Comparison of ENCODE assay signal across 22 cellular contexts in genomic region chr10:77187376-77187999, GRCh38.
DNase-seq lines count a peak whose midpoint lies in the region; ATAC-seq and TF ChIP-seq lines count a peak whose summit lies in the region.
"Had no signal": no experiment of that assay in that cellular context is flagged by ENCODE, and none has a peak within 500 bp of the region (broad histone marks: within the 10 kb centered on the region; RNA-seq: fewer than 3 reads in every experiment).

No MANE protein-coding gene starts in this region.

- H3K9me3 ChIP-seq in HEK293 (ENCODE audit: control insufficient read depth, insufficient read depth, low read depth, low read length) (no peaks in the 10 kb centered on the region), transverse colon (no peaks in the 10 kb centered on the region)
- H3K9me3 ChIP-seq: gastrocnemius medialis, SJCRH30, tibial artery had no signal

- H3K27ac ChIP-seq in HEK293 (ENCODE audit: extremely low read depth, low read depth, low read length): no peak overlapping the region
- H3K27ac ChIP-seq in transverse colon: peak overlapping the region in 3 of 4 donors; percentile 41 to 60 (median 46)
- H3K27ac ChIP-seq: gastrocnemius medialis, SJCRH30, tibial artery had no signal

- WGBS in transverse colon (ENCODE audit: low coverage in 1 of 2), 2 donors: 81 to 91% methylated on average over 9 of the region's 9 CpGs

- CTCF ChIA-PET in HEK293 (lab: Yijun Ruan, JAX): interaction anchor here (1.0 to 2.2 kb wide), 4 partner anchors 9 to 450 kb away, joined by 3 to 10 read pairs (median 3); partner anchors contain the start of gene KCNMA1

- H3K4me3 ChIP-seq in HEK293 (ENCODE audit: low read depth, low read length): no peak overlapping the region
- H3K4me3 ChIP-seq in transverse colon: no peak overlapping the region
- H3K4me3 ChIP-seq: gastrocnemius medialis, SJCRH30, tibial artery had no signal

- H3K4me1 ChIP-seq in HEK293 (ENCODE audit: control insufficient read depth, insufficient read depth, low read length) (peaks cover 4% of the 10 kb centered on the region), transverse colon (peaks cover 0 to 7% (median 0%) of the 10 kb centered on the region in 4 donors)
- H3K4me1 ChIP-seq: SJCRH30 had no signal

- POLR2A ChIA-PET in HEK293 (lab: Yijun Ruan, JAX): interaction anchor here (0.9 kb wide), 1 partner anchor 190 kb away, joined by 3 read pairs; no protein-coding TSS in a partner anchor

- TF ChIP-seq CTCF in HEK293 (tag by site-specific recombination; IDR thresholded peaks at IDR 0.05) (no peak), transverse colon (IDR thresholded peaks at IDR 0.05) (no peak)

- no peaks in the 10 kb centered on the region for H3K27me3 ChIP-seq in transverse colon
- H3K27me3 ChIP-seq: gastrocnemius medialis, tibial artery had no signal

- no peak for TF ChIP-seq EP300 in transverse colon (IDR thresholded peaks at IDR 0.05; ENCODE audit: low read depth)

- ATAC-seq in SK-N-SH treated with all-trans-retinoic acid at 6 μM for 48 hours (peak; percentile 41), HG02759 (IDR thresholded peaks at IDR 0.05; ENCODE audit: unreplicated experiment) (no peak), HG02798 (IDR thresholded peaks at IDR 0.05; ENCODE audit: poor library complexity, unreplicated experiment) (no peak)
- ATAC-seq: gastrocnemius medialis, Panc1, T-helper 17 cell had no signal

- intact Hi-C loops in transverse colon (cut with DNase I; ENCODE audit: low total_unique reads): no loop called here

- DNase-seq in lung microvascular endothelial cell (ENCODE audit: low read depth in 2 of 2) (peak; percentile 7 to 55), transverse colon (no peak), GM03348 (ENCODE audit: low spot score) (no peak)
- DNase-seq: activated CD4-positive, alpha-beta T cell treated with anti-CD3 and anti-CD28 coated beads, Interleukin-2, amount 50 U/mL, for 4 hours; activated effector memory CD4-positive, alpha-beta T cell treated with anti-CD3 and anti-CD28 coated beads, Interleukin-2, amount 50 U/mL, for 16 hours; AML-193; dermis blood vessel endothelial cell; gastrocnemius medialis; midbrain; NCI-H1694 treated with DMSO at 0.1 percent for 48 hours; NCI-H446; small intestine; stimulated activated CD4-positive, alpha-beta T cell treated with anti-CD3 and anti-CD28 coated beads, Interleukin-4, amount 100 ng/mL, for 1 hour; T-helper 17 cell; tibial artery; WERI-Rb-1 had no signal

- no peak for TF ChIP-seq POLR2A in transverse colon (IDR thresholded peaks at IDR 0.05)

- H3K36me3 ChIP-seq in HEK293 (ENCODE audit: control insufficient read depth in 2 of 2, insufficient read depth in 1 of 2, low read length in 2 of 2): no peaks in the 10 kb centered on the region
- H3K36me3 ChIP-seq in transverse colon: no peaks in the 10 kb centered on the region
- H3K36me3 ChIP-seq: gastrocnemius medialis, SJCRH30, WERI-Rb-1 had no signal

- in situ Hi-C loops in transverse colon (cut with MboI; ENCODE audit: low pct_ligation_motif_present in 1 of 4, low pct_unique_long_range_greater_than_20kb in 1 of 4, low sequenced_read_pairs in 3 of 4): loop anchor here in 1 of 4 donors (25.0 kb wide), 1 partner anchor 200 kb away; no protein-coding TSS in a partner anchor

TF ChIP-seq in HEK293, 187 proteins besides CTCF, POLR2A, EP300 and RAD21:
- TF ChIP-seq MZF1 (tag by site-specific recombination; IDR thresholded peaks at IDR 0.05; ENCODE audit: borderline replicate concordance): peak; percentile 82; the same call in 1 of the 2 replicates
- no peak for TF ChIP-seq KLF10 (tag by site-specific recombination; IDR thresholded peaks at IDR 0.05)
- TF ChIP-seq, protein P1, sequence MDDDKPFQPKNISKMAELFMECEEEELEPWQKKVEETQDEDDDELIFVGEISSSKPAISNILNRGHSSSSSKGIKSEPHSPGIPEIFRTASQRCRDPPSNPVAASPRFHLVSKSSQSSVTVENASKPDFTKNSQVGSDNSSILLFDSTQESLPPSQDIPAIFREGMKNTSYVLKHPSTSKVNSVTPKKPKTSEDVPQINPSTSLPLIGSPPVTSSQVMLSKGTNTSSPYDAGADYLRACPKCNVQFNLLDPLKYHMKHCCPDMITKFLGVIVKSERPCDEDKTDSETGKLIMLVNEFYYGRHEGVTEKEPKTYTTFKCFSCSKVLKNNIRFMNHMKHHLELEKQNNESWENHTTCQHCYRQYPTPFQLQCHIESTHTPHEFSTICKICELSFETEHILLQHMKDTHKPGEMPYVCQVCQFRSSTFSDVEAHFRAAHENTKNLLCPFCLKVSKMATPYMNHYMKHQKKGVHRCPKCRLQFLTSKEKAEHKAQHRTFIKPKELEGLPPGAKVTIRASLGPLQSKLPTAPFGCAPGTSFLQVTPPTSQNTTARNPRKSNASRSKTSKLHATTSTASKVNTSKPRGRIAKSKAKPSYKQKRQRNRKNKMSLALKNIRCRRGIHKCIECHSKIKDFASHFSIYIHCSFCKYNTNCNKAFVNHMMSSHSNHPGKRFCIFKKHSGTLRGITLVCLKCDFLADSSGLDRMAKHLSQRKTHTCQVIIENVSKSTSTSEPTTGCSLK (tag by site-specific recombination; IDR thresholded peaks at IDR 0.05): no peak
- no peak for TF ChIP-seq ZNF202 (tag by site-specific recombination; IDR thresholded peaks at IDR 0.05; ENCODE audit: borderline replicate concordance)
- no peak for TF ChIP-seq KLF7 (tag by site-specific recombination; IDR thresholded peaks at IDR 0.05; ENCODE audit: borderline replicate concordance)
- TF ChIP-seq TRIM28 (IDR thresholded peaks at IDR 0.05; ENCODE audit: borderline replicate concordance, low read length): 0 out of 2 replicates have a peak, but pooled peaks have one; percentile 24
- TF ChIP-seq, protein P2, sequence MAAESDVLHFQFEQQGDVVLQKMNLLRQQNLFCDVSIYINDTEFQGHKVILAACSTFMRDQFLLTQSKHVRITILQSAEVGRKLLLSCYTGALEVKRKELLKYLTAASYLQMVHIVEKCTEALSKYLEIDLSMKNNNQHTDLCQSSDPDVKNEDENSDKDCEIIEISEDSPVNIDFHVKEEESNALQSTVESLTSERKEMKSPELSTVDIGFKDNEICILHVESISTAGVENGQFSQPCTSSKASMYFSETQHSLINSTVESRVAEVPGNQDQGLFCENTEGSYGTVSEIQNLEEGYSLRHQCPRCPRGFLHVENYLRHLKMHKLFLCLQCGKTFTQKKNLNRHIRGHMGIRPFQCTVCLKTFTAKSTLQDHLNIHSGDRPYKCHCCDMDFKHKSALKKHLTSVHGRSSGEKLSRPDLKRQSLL (tag by site-specific recombination; IDR thresholded peaks at IDR 0.05): no peak
TF ChIP-seq in HEK293: peak in this region for 2.

TF ChIP-seq in SK-N-SH treated with all-trans-retinoic acid at 6 μM for 48 hours, 23 proteins besides CTCF, POLR2A, EP300 and RAD21:
- TF ChIP-seq ZNF70 (CRISPR knock-in tag; IDR thresholded peaks at IDR 0.05): no peak
- TF ChIP-seq ZFP3 (CRISPR knock-in tag; IDR thresholded peaks at IDR 0.05): peak; percentile 21; the same call in 1 of the 2 replicates
- TF ChIP-seq ZNF565 (CRISPR knock-in tag; conservative IDR thresholded peaks at IDR 0.05; ENCODE audit: low read depth): no peak
- TF ChIP-seq ESRRG (CRISPR knock-in tag; IDR thresholded peaks at IDR 0.05): no peak

Comparison
In these comparisons a context has a peak if more than half of its experiments do, and no peak if none do; other contexts are left out.
1. DNase-seq: peak in lung microvascular endothelial cell (2 of 2); none in transverse colon (single experiment) and GM03348 (single experiment).
2. Of the 2 proteins assayed by ChIP-seq in both HEK293 and SK-N-SH treated with all-trans-retinoic acid at 6 μM for 48 hours: peak only in HEK293: none; only in SK-N-SH treated with all-trans-retinoic acid at 6 μM for 48 hours: ZFP3; in both: none; in neither: 1.